17 cellular contexts compared by ENCODE assay signal in genomic region chr13:36134632-36135031, GRCh38. TPM values are rescaled to one million over a fixed set of nuclear protein-coding genes. Genes with fewer than 3 reads are reported as not detected.
"Had no signal": no experiment of that assay in that cellular context is flagged by ENCODE, and none has a peak within 500 bp of the region (broad histone marks: within the 10 kb centered on the region; RNA-seq: fewer than 3 reads in every experiment).

No MANE protein-coding gene starts in this region.

- H3K4me3 ChIP-seq: K562 had no signal

- ATAC-seq: HepG2, K562 had no signal

- FAIRE-seq: HepG2, K562, RCC 7860 had no signal

- H3K27ac ChIP-seq: KMS-11 had no signal

- DNase-seq: IMR-90, Kasumi-1, MM.1S, NCI-H1092 treated with DMSO at 0.1 percent for 48 hours, NCI-H1436, NCI-H1694, NCI-H187 treated with DMSO at 0.1 percent for 48 hours, NCI-H2029 treated with DMSO at 0.1 percent for 48 hours, NCI-H2171 treated with DMSO at 0.1 percent for 48 hours, NCI-H524, NCI-H526 treated with DMSO at 0.1 percent for 48 hours, NCI-H774, RPMI8226 had no signal

RNA-seq across cellular contexts. Expression of gene DCLK1, which starts 3.5 kb away (rescaled TPM):
- total RNA-seq: HepG2 had no signal
- polyA plus RNA-seq: HepG2, K562 had no signal
